In the genomic region with DNA sequence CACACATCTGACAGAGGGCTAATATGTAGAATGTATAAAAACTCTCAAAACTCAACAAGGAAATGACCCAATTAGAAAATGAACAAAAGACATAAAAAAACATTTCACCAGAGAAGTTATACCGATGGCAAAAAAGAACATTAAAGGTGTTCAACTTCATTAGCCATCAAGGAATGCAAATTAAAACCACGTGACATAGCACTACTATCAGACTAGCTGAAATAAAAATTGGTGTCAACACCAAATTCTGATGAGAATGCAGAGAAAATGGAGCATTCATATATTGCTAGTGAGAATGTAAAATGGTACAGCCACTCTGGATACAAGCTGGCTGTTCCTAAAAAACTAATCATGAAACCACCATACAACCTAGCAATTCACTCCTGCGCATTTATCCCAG, we compare ENCODE assay signal across 33 cellular contexts.
"Had no signal": no experiment of that assay in that cellular context is flagged by ENCODE, and none has a peak within 500 bp of the region (broad histone marks: within the 10 kb centered on the region; RNA-seq: fewer than 3 reads in every experiment).

No MANE protein-coding gene starts in this region.

- H3K4me1 ChIP-seq: adrenal gland, ascending aorta, body of pancreas, breast epithelium had no signal

- H3K27ac ChIP-seq: adrenal gland, ascending aorta, body of pancreas, brain microvascular endothelial cell, breast epithelium, cardiac muscle cell had no signal

- DNase-seq: activated effector memory CD4-positive, alpha-beta T cell treated with anti-CD3 and anti-CD28 coated beads, Interleukin-2, amount 50 U/mL, for 16 hours; activated effector memory CD4-positive, alpha-beta T cell treated with Interleukin-2 at 50 U/mL for 16 hours; activated gamma-delta T cell; activated gamma-delta T cell treated with Interleukin-2 at 50 U/mL for 16 hours; activated naive CD4-positive, alpha-beta T cell; activated naive CD4-positive, alpha-beta T cell treated with anti-CD3 and anti-CD28 coated beads for 36 hours; activated naive CD4-positive, alpha-beta T cell treated with anti-CD3 and anti-CD28 coated beads, Interleukin-2, amount 10 ng/mL, durations not matched to agents 7 days and 5 days; activated naive CD4-positive, alpha-beta T cell treated with anti-CD3 and anti-CD28 coated beads, Interleukin-2, amount 50 U/mL, for 16 hours; activated naive CD4-positive, alpha-beta T cell treated with Interleukin-2 at 50 U/mL for 16 hours; activated naive CD8-positive, alpha-beta T cell treated with anti-CD3 and anti-CD28 coated beads for 36 hours; activated naive CD8-positive, alpha-beta T cell treated with anti-CD3 and anti-CD28 coated beads, Interleukin-2, amount 10 ng/mL, durations not matched to agents 7 days and 5 days; activated naive CD8-positive, alpha-beta T cell treated with anti-CD3 and anti-CD28 coated beads, Interleukin-2, amount 50 U/mL, for 24 hours; activated T-cell treated with anti-CD3 and anti-CD28 coated beads, Interleukin-2, amount 50 U/mL, for 24 hours; activated T-cell treated with anti-CD3 and anti-CD28 coated beads, Interleukin-2, amount 50 U/mL, for 4 hours; activated T-cell treated with anti-CD3 and anti-CD28 coated beads, Interleukin-2, amount 50 U/mL, for 48 hours; activated T-cell treated with anti-CD3 and anti-CD28 coated beads, Interleukin-2, amount 50 U/mL, for 72 hours; adrenal gland; amniotic stem cell; amygdala; anterior cingulate cortex; aorta; body of pancreas; brain microvascular endothelial cell; caudate nucleus; central memory CD4-positive, alpha-beta T cell; cerebellar nuclear complex had no signal

- FAIRE-seq: astrocyte, bronchial epithelial cell had no signal

- H3K36me3 ChIP-seq: adrenal gland, ascending aorta, brain microvascular endothelial cell, breast epithelium, cardiac muscle cell had no signal

- H3K9me3 ChIP-seq: adrenal gland, ascending aorta, body of pancreas, breast epithelium had no signal

- H3K27me3 ChIP-seq: ascending aorta, body of pancreas, cardiac muscle cell had no signal

- ATAC-seq: activated naive CD4-positive, alpha-beta T cell treated with anti-CD3 and anti-CD28 coated beads, Interleukin-2, amount 50 U/mL, for 72 hours; activated naive CD8-positive, alpha-beta T cell treated with anti-CD3 and anti-CD28 coated beads, Interleukin-2, amount 50 U/mL, for 24 hours; activated T-cell treated with anti-CD3 and anti-CD28 coated beads, Interleukin-2, amount 50 U/mL, for 4 hours; activated T-cell treated with anti-CD3 and anti-CD28 coated beads, Interleukin-2, amount 50 U/mL, for 72 hours; activated T-helper 17 cell treated with anti-CD3 and anti-CD28 coated beads, Interleukin-2, amount 50 U/mL, for 72 hours; body of pancreas had no signal

- H3K4me3 ChIP-seq: adrenal gland, ascending aorta, body of pancreas, breast epithelium, cardiac muscle cell had no signal
